Comparison of ENCODE assay signal across 8 cellular contexts in the genomic region with DNA sequence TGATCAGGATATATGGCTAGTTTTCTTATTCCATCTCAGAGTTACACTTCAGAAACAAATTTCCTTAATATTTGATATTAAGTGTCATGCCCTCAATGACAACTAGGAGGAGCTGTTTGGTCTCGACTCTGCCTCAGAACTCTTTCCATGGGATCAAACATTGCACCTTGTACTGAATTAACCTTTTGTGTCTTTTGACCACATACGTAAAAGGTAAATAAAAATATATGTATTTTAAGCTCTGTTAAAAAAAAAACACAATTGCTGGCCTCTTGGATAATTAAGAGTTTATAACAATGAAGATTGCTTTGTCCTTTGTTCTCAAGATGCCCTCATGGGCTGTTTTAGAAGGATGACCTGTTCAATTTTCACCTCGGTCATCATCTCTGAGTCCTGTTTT. TPM values are rescaled to one million over a fixed set of nuclear protein-coding genes. Genes with fewer than 3 reads are reported as not detected.
DNase-seq lines count a peak whose midpoint lies in the region; ATAC-seq and TF ChIP-seq lines count a peak whose summit lies in the region.

No MANE protein-coding gene starts in this region.

- DNase-seq in Daoy (ENCODE audit: low read depth) (peak; percentile 52), LNCaP clone FGC (ENCODE audit: low read depth) (peak; percentile 15), amniotic epithelial cell (ENCODE audit: low read depth) (peak; percentile 46), left kidney (ENCODE audit: low read depth, low spot score) (peak; percentile 34), NCI-H128 (lab: John Stamatoyannopoulos, UW; ENCODE audit: unreplicated experiment) (no peak), ureter (ENCODE audit: low spot score) (no peak)
- DNase-seq in activated CD4-positive, alpha-beta T cell treated with anti-CD3 and anti-CD28 coated beads for 1 hour = no peak

- peak; percentile 68 for TF ChIP-seq CTCF in LNCaP clone FGC (IDR thresholded peaks at IDR 0.05; ENCODE audit: control insufficient read depth, extremely low read depth, insufficient read depth)

- peak; percentile 79 for ATAC-seq in GM21381 (IDR thresholded peaks at IDR 0.05; ENCODE audit: unreplicated experiment)

- H3K4me3 ChIP-seq in LNCaP clone FGC (ENCODE audit: low read depth, low read length) = no peak overlapping the region

RNA-seq across cellular contexts. Expression of gene FN1, which starts 18.7 kb away (rescaled TPM):
- total RNA-seq in Daoy (2014; rRNA removed; shearing (Covaris generic)) = 2,790 and 3,465 TPM in 2 replicates
- 125 TPM for total RNA-seq in ureter

Comparison
In these comparisons a context has a peak if more than half of its experiments do, and no peak if none do; other contexts are left out.
1. DNase-seq: peak in Daoy (single experiment), LNCaP clone FGC (single experiment), amniotic epithelial cell (single experiment) and left kidney (single experiment); none in NCI-H128 (single experiment), ureter (single experiment) and activated CD4-positive, alpha-beta T cell treated with anti-CD3 and anti-CD28 coated beads for 1 hour (single experiment).
2. RNA of gene FN1, which starts 18.7 kb away (total RNA-seq): 2,790 to 3,465 TPM in Daoy; 125 TPM in ureter (single experiment); every median in the first group is over 10 times any median in the second.